ENCODE assay signal across 8 cellular contexts in genomic region chr2:120680136-120680761, GRCh38. TPM values are rescaled to one million over a fixed set of nuclear protein-coding genes. Genes with fewer than 3 reads are reported as not detected.
DNase-seq lines count a peak whose midpoint lies in the region; ATAC-seq and TF ChIP-seq lines count a peak whose summit lies in the region.

No MANE protein-coding gene starts in this region.

- H3K4me2 ChIP-seq in neural progenitor cell = no peak overlapping the region

- H3K4me3 Mint-ChIP-seq in activated T-cell treated with anti-CD3 and anti-CD28 coated beads, Interleukin-2, amount 50 U/mL, for 4 hours = no peak overlapping the region
- H3K4me3 Mint-ChIP-seq in neural progenitor cell = no peak overlapping the region

- CTCF ChIA-PET in Panc1 (lab: Charles Lee) = interaction anchor here (0.6 to 1.8 kb wide), 5 partner anchors 45 to 556 kb away, joined by 3 to 7 read pairs (median 5); no protein-coding TSS in a partner anchor

- no peaks in the 10 kb centered on the region for H4K20me1 ChIP-seq in neural progenitor cell (ENCODE audit: low read depth)

- no peak overlapping the region for H3K27ac Mint-ChIP-seq in neural progenitor cell

- no peaks in the 10 kb centered on the region for H3K36me3 Mint-ChIP-seq in activated T-cell treated with anti-CD3 and anti-CD28 coated beads, Interleukin-2, amount 50 U/mL, for 4 hours (ENCODE audit: insufficient read depth)
- H3K36me3 Mint-ChIP-seq in neural progenitor cell = no peaks in the 10 kb centered on the region

- H3K4me1 ChIP-seq in Panc1 (ENCODE audit: control insufficient read depth, insufficient read depth, low read length) (0 out of 2 replicates have a peak, but pooled peaks cover 2% of the 10 kb centered on the region), neural progenitor cell (no peaks in the 10 kb centered on the region)

- H3K79me2 ChIP-seq in neural progenitor cell (ENCODE audit: low read depth) = no peaks in the 10 kb centered on the region

- peaks cover 20% of the 10 kb centered on the region for H3K27me3 Mint-ChIP-seq in activated T-cell treated with anti-CD3 and anti-CD28 coated beads, Interleukin-2, amount 50 U/mL, for 4 hours (ENCODE audit: low read depth)
- peaks cover 35% of the 10 kb centered on the region for H3K27me3 Mint-ChIP-seq in neural progenitor cell (ENCODE audit: insufficient read depth, low read depth)

- POLR2A ChIA-PET in Panc1 (lab: Charles Lee) = no interaction called here

- H3K4me3 ChIP-seq in AG10803 (ENCODE audit: low read length) (no peak overlapping the region), Panc1 (ENCODE audit: low read depth in 2 of 2, low read length in 2 of 2) (peak overlapping the region in 1 of 2 experiments; percentile 15; a peak in 1 of 4 replicates), neural progenitor cell (no peak overlapping the region)
- H3K4me3 ChIP-seq in Jurkat, Clone E6-1 (ENCODE audit: low read length) = no peak overlapping the region

- H3K9me3 ChIP-seq in Panc1 (ENCODE audit: control insufficient read depth, insufficient read depth, low read depth, low read length) = no peaks in the 10 kb centered on the region
- H3K9me3 ChIP-seq in neural progenitor cell (ENCODE audit: low read depth) = no peaks in the 10 kb centered on the region

- peak; percentile 88 for ATAC-seq in Panc1
- ATAC-seq in activated T-cell treated with anti-CD3 and anti-CD28 coated beads, Interleukin-2, amount 50 U/mL, for 4 hours = peak; percentile 72 to 82
- peak; percentile 63 for ATAC-seq in stimulated activated naive CD8-positive, alpha-beta T cell treated with anti-CD3 and anti-CD28 coated beads, Interleukin-15, Interleukin-2, amounts not matched to agents 100 U/mL and 50 U/mL, for 24 hours

- DNase-seq in AG10803 (ENCODE audit: low read depth) (peak; percentile 87), GM19238 (ENCODE audit: insufficient read length, low spot score) (peak; percentile 53), Panc1 (ENCODE audit: low read depth, low spot score) (no peak), fibroblast of peridontal ligament (ENCODE audit: extremely low read depth) (peak; percentile 90), neural progenitor cell (ENCODE audit: low spot score) (peak; percentile 91)
- peak; percentile 71 for DNase-seq in Jurkat, Clone E6-1 (ENCODE audit: low read depth, low spot score)
- DNase-seq in activated T-cell treated with anti-CD3 and anti-CD28 coated beads, Interleukin-2, amount 50 U/mL, for 4 hours = peak; percentile 69
- DNase-seq in stimulated activated naive CD8-positive, alpha-beta T cell treated with anti-CD3 and anti-CD28 coated beads, Interleukin-15, Interleukin-2, amounts not matched to agents 100 U/mL and 50 U/mL, for 24 hours = peak; percentile 78

- H3K4me1 Mint-ChIP-seq in activated T-cell treated with anti-CD3 and anti-CD28 coated beads, Interleukin-2, amount 50 U/mL, for 4 hours (ENCODE audit: low read depth) = peaks cover 2% of the 10 kb centered on the region
- no peaks in the 10 kb centered on the region for H3K4me1 Mint-ChIP-seq in neural progenitor cell

- no peak overlapping the region for H2AFZ ChIP-seq in neural progenitor cell (replicated peaks)

- H3K27me3 ChIP-seq in Panc1 (ENCODE audit: control insufficient read depth, insufficient read depth, low read length) (peaks cover 5% of the 10 kb centered on the region), neural progenitor cell (peaks cover 49% of the 10 kb centered on the region)

- H3F3A ChIP-seq in neural progenitor cell (ENCODE audit: low read depth) = peaks cover 5% of the 10 kb centered on the region

- H3K36me3 ChIP-seq in Panc1 (ENCODE audit: control insufficient read depth, insufficient read depth, low read length) = no peaks in the 10 kb centered on the region
- no peaks in the 10 kb centered on the region for H3K36me3 ChIP-seq in neural progenitor cell

- no peaks in the 10 kb centered on the region for H3K9me3 Mint-ChIP-seq in activated T-cell treated with anti-CD3 and anti-CD28 coated beads, Interleukin-2, amount 50 U/mL, for 4 hours
- H3K9me3 Mint-ChIP-seq in neural progenitor cell = peaks cover 2% of the 10 kb centered on the region

- in situ Hi-C loops in Panc1 (cut with HindIII; ENCODE audit: low pct_unique_long_range_greater_than_20kb, low sequenced_read_pairs) = no loop called here

- no TSS peak for BruUV-seq in Panc1 (replicated peaks; lab: Mats Ljungman, UMichigan)

- intact Hi-C loops in Panc1 (cut with micrococcal nuclease; ENCODE audit: unreplicated experiment) = loop anchor here (2.0 kb wide), 1 partner anchor 337 kb away; no protein-coding TSS in a partner anchor

- H3K27ac ChIP-seq in Panc1 (ENCODE audit: low read length) (no peak overlapping the region), neural progenitor cell (no peak overlapping the region)

- TF ChIP-seq CTCF in AG10803 (conservative IDR thresholded peaks at IDR 0.05; ENCODE audit: low read length) (peak; percentile 65), Panc1 (IDR thresholded peaks at IDR 0.05) (peak; percentile 82), neural progenitor cell (IDR thresholded peaks at IDR 0.05) (peak; percentile 67)

- H3K9ac ChIP-seq in neural progenitor cell = no peak overlapping the region

RNA-seq across cellular contexts. Expression of gene GLI2, which starts 55.4 kb away (rescaled TPM):
- 0.31 TPM for polyA plus RNA-seq in Jurkat, Clone E6-1 (2012; ENCODE audit: insufficient read depth, insufficient read length)
- total RNA-seq in Panc1 (2021; ENCODE audit: unreplicated experiment) (6.2 TPM), neural progenitor cell (ENCODE audit: low replicate concordance) (9.4 and 39.6 TPM in 2 replicates)
- 5.1 TPM for polyA plus RNA-seq in Panc1 (2012; ENCODE audit: insufficient read length)
- total RNA-seq in activated T-cell treated with anti-CD3 and anti-CD28 coated beads, Interleukin-2, amount 50 U/mL, for 4 hours = under 1 TPM in 2 of 3 donors, not detected in 1; 0.28 to 0.30 TPM
